23 cellular contexts compared by ENCODE assay signal in genomic region chrX:117397846-117398245, GRCh38.
DNase-seq lines count a peak whose midpoint lies in the region; ATAC-seq, FAIRE-seq and TF ChIP-seq lines count a peak whose summit lies in the region.
"Had no signal": no experiment of that assay in that cellular context is flagged by ENCODE, and none has a peak within 500 bp of the region (broad histone marks: within the 10 kb centered on the region; RNA-seq: fewer than 3 reads in every experiment).

No MANE protein-coding gene starts in this region.

- H3K27me3 ChIP-seq in breast epithelium, result no peaks in the 10 kb centered on the region
- no peaks in the 10 kb centered on the region for H3K27me3 ChIP-seq in bronchial epithelial cell (ENCODE audit: control insufficient read depth, insufficient read depth, low read length)
- H3K27me3 ChIP-seq: BLaER1 had no signal

- H3K9me3 ChIP-seq in breast epithelium, result peaks cover 0 to 10% of the 10 kb centered on the region in 2 donors
- H3K9me3 ChIP-seq: Caco-2 had no signal

- TF ChIP-seq CTCF in MCF 10A (IDR thresholded peaks at IDR 0.05; ENCODE audit: unreplicated experiment) (no peak), breast epithelium (IDR thresholded peaks at IDR 0.05) (no peak), bronchial epithelial cell (IDR thresholded peaks at IDR 0.05; ENCODE audit: insufficient read depth, low read length, severe bottlenecking) (no peak)

- H3K4me3 Mint-ChIP-seq in MCF 10A (ENCODE audit: unreplicated experiment), result no peak overlapping the region
- H3K4me3 Mint-ChIP-seq: B cell; CD4-positive, CD25-positive, alpha-beta regulatory T cell; CD8-positive, alpha-beta T cell; GM23338; H9 had no signal

- no peak for ATAC-seq in HG03342 (IDR thresholded peaks at IDR 0.05; ENCODE audit: unreplicated experiment)
- ATAC-seq: CD8-positive, alpha-beta T cell; GM23338; HCT116 had no signal

- peak overlapping the region; percentile 84 for H3K27ac Mint-ChIP-seq in MCF 10A (ENCODE audit: low read depth, unreplicated experiment)
- H3K27ac Mint-ChIP-seq: B cell; CD4-positive, CD25-positive, alpha-beta regulatory T cell; CD8-positive, alpha-beta T cell; GM23338; H9 had no signal

- FAIRE-seq in bronchial epithelial cell (lab: Jason Lieb, UNC), result no peak
- FAIRE-seq: A204.1, G401.6, GM12892, GM19239 had no signal

- H3K4me1 ChIP-seq in breast epithelium, result no peaks in the 10 kb centered on the region
- H3K4me1 ChIP-seq: BLaER1, Caco-2 had no signal

- no peak overlapping the region for H3K27ac ChIP-seq in breast epithelium
- H3K27ac ChIP-seq: 22Rv1, BLaER1, C4-2B had no signal

- BruUV-seq in MCF 10A (replicated peaks; lab: Mats Ljungman, UMichigan), result no TSS peak

- intact Hi-C loops in MCF 10A (cut with micrococcal nuclease) (no loop called here), breast epithelium (cut with DNase I; ENCODE audit: low total_unique reads) (no loop called here)

- H3K9me3 Mint-ChIP-seq in MCF 10A (ENCODE audit: unreplicated experiment), result no peaks in the 10 kb centered on the region
- H3K9me3 Mint-ChIP-seq: CD8-positive, alpha-beta T cell had no signal

- H3K36me3 ChIP-seq in breast epithelium (no peaks in the 10 kb centered on the region), bronchial epithelial cell (ENCODE audit: control insufficient read depth, insufficient read depth, low read length) (no peaks in the 10 kb centered on the region)
- H3K36me3 ChIP-seq: BLaER1 had no signal

- no peak overlapping the region for H3K4me3 ChIP-seq in breast epithelium
- no peak overlapping the region for H3K4me3 ChIP-seq in bronchial epithelial cell (ENCODE audit: low read depth, low read length)
- H3K4me3 ChIP-seq: BLaER1, GM23338 had no signal

- H3K4me1 Mint-ChIP-seq in MCF 10A (ENCODE audit: insufficient read depth, unreplicated experiment), result peaks cover 15% of the 10 kb centered on the region
- H3K4me1 Mint-ChIP-seq: B cell; CD4-positive, CD25-positive, alpha-beta regulatory T cell; GM23338 had no signal

- CTCF ChIA-PET in MCF 10A (lab: Yijun Ruan, JAX), result interaction anchor here (1.4 kb wide), 1 partner anchor 588 kb away, joined by 4 read pairs; no protein-coding TSS in a partner anchor

- H3K27me3 Mint-ChIP-seq in MCF 10A (ENCODE audit: insufficient read depth, unreplicated experiment), result no peaks in the 10 kb centered on the region
- H3K27me3 Mint-ChIP-seq: B cell; CD4-positive, CD25-positive, alpha-beta regulatory T cell had no signal

- DNase-seq in MCF 10A (ENCODE audit: unreplicated experiment) (peak; percentile 69), breast epithelium (ENCODE audit: low spot score in 2 of 2) (no peak), bronchial epithelial cell (ENCODE audit: low read depth) (peak; percentile 43), fibroblast of gingiva (ENCODE audit: low read depth) (peak; percentile 20), superior temporal gyrus (ENCODE audit: extremely low spot score) (no peak), NCI-H1417 treated with DMSO at 0.1 percent for 48 hours (lab: John Stamatoyannopoulos, UW) (no peak)
- DNase-seq: Caco-2; CD4-positive, CD25-positive, alpha-beta regulatory T cell; CD8-positive, alpha-beta T cell; DMS153; DND-41; H9 had no signal

- POLR2A ChIA-PET in MCF 10A (lab: Yijun Ruan, JAX), result interaction anchor here (2.1 kb wide), 1 partner anchor 9 kb away, joined by 7 read pairs; no protein-coding TSS in a partner anchor

- TF ChIP-seq POLR2A in breast epithelium (IDR thresholded peaks at IDR 0.05), result no peak

- no peaks in the 10 kb centered on the region for H3K36me3 Mint-ChIP-seq in MCF 10A (ENCODE audit: insufficient read depth, unreplicated experiment)
- H3K36me3 Mint-ChIP-seq: CD4-positive, CD25-positive, alpha-beta regulatory T cell; CD8-positive, alpha-beta T cell had no signal

Comparison
In these comparisons a context has a peak if more than half of its experiments do, and no peak if none do; other contexts are left out.
1. DNase-seq: peak in MCF 10A (single experiment), bronchial epithelial cell (single experiment) and fibroblast of gingiva (single experiment); none in breast epithelium (0 of 2), superior temporal gyrus (single experiment) and NCI-H1417 treated with DMSO at 0.1 percent for 48 hours (single experiment).